21 cellular contexts compared by ENCODE assay signal in the genomic region with DNA sequence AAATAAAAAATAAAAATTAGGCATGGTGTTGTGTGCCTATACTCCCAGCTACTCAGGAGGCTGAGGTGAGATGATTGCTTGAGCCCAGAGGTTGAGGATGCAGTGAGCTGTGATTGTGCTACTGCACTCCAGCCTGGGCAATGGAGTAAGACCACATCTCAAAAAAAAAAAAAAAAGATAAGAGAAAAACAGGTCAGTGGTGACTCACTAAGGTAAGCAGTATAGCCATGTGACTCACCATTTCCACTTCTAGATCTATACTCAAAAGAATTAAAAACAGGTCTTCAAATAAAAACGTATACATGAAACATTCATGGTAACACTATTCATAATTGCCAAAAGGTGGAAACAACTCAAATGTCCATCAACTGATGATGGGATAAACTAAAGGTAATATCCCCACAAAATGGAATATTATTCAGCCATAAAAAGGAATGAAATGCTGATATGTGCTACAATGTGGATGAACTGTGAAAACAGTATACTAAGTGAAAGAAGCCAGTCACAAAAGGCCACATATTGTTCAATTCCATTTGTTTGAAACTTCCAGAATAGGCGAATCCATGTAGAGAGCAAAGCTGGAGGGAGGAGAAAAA.
DNase-seq lines count a peak whose midpoint lies in the region; ATAC-seq and TF ChIP-seq lines count a peak whose summit lies in the region.
"Had no signal": no experiment of that assay in that cellular context is flagged by ENCODE, and none has a peak within 500 bp of the region (broad histone marks: within the 10 kb centered on the region; RNA-seq: fewer than 3 reads in every experiment).

No MANE protein-coding gene starts in this region.

- H3K9me3 Mint-ChIP-seq in activated CD4-positive, alpha-beta T cell treated with anti-CD3 and anti-CD28 coated beads, Interleukin-2, amount 10 ng/mL, durations not matched to agents 24 days and 14 days: no peaks in the 10 kb centered on the region
- H3K9me3 Mint-ChIP-seq in activated T-helper 17 cell treated with anti-CD3 and anti-CD28 coated beads, Interleukin-2, amount 50 U/mL, for 72 hours: no peaks in the 10 kb centered on the region
- no peaks in the 10 kb centered on the region for H3K9me3 Mint-ChIP-seq in WTC11
- H3K9me3 Mint-ChIP-seq: CD14-positive monocyte, IgD-negative memory B cell, immature natural killer cell had no signal

- peak overlapping the region; percentile 31 for H3K27ac Mint-ChIP-seq in activated CD4-positive, alpha-beta T cell treated with anti-CD3 and anti-CD28 coated beads, Interleukin-2, amount 10 ng/mL, durations not matched to agents 24 days and 14 days
- H3K27ac Mint-ChIP-seq in activated T-helper 17 cell treated with anti-CD3 and anti-CD28 coated beads, Interleukin-2, amount 50 U/mL, for 72 hours: peak overlapping the region; percentile 79
- no peak overlapping the region for H3K27ac Mint-ChIP-seq in WTC11
- H3K27ac Mint-ChIP-seq: CD14-positive monocyte, IgD-negative memory B cell, immature natural killer cell had no signal

- H3K36me3 Mint-ChIP-seq in activated CD4-positive, alpha-beta T cell treated with anti-CD3 and anti-CD28 coated beads, Interleukin-2, amount 10 ng/mL, durations not matched to agents 24 days and 14 days (ENCODE audit: low read depth): no peaks in the 10 kb centered on the region
- H3K36me3 Mint-ChIP-seq in activated T-helper 17 cell treated with anti-CD3 and anti-CD28 coated beads, Interleukin-2, amount 50 U/mL, for 72 hours (ENCODE audit: low read depth): no peaks in the 10 kb centered on the region
- peaks cover 3% of the 10 kb centered on the region; the same call in 1 of the 2 replicates for H3K36me3 Mint-ChIP-seq in WTC11
- H3K36me3 Mint-ChIP-seq: CD14-positive monocyte, IgD-negative memory B cell, immature natural killer cell had no signal

- POLR2A ChIA-PET in WTC11 (lab: Charles Lee): no interaction called here

- H3K4me3 Mint-ChIP-seq in activated CD4-positive, alpha-beta T cell treated with anti-CD3 and anti-CD28 coated beads, Interleukin-2, amount 10 ng/mL, durations not matched to agents 24 days and 14 days: no peak overlapping the region
- H3K4me3 Mint-ChIP-seq in activated T-helper 17 cell treated with anti-CD3 and anti-CD28 coated beads, Interleukin-2, amount 50 U/mL, for 72 hours: no peak overlapping the region
- no peak overlapping the region for H3K4me3 Mint-ChIP-seq in WTC11
- H3K4me3 Mint-ChIP-seq: CD14-positive monocyte, IgD-negative memory B cell, immature natural killer cell had no signal

- no peak for TF ChIP-seq CTCF in WTC11 (IDR thresholded peaks at IDR 0.05)

- peaks cover 2% of the 10 kb centered on the region for H3K27me3 Mint-ChIP-seq in activated CD4-positive, alpha-beta T cell treated with anti-CD3 and anti-CD28 coated beads, Interleukin-2, amount 10 ng/mL, durations not matched to agents 24 days and 14 days
- no peaks in the 10 kb centered on the region for H3K27me3 Mint-ChIP-seq in activated T-helper 17 cell treated with anti-CD3 and anti-CD28 coated beads, Interleukin-2, amount 50 U/mL, for 72 hours
- no peaks in the 10 kb centered on the region for H3K27me3 Mint-ChIP-seq in WTC11 (ENCODE audit: low read depth)
- H3K27me3 Mint-ChIP-seq: IgD-negative memory B cell had no signal

- intact Hi-C loops in activated CD4-positive, alpha-beta T cell treated with anti-CD3 and anti-CD28 coated beads, Interleukin-2, amount 10 ng/mL, durations not matched to agents 24 days and 14 days (cut with micrococcal nuclease): no loop called here
- intact Hi-C loops in Right ventricle myocardium inferior (cut with DNase I): no loop called here

- no peak for DNase-seq in activated CD4-positive, alpha-beta T cell treated with anti-CD3 and anti-CD28 coated beads, Interleukin-2, amount 10 ng/mL, durations not matched to agents 24 days and 14 days
- no peak for DNase-seq in activated CD4-positive, alpha-beta T cell treated with anti-CD3 and anti-CD28 coated beads for 1 hour
- DNase-seq in HPDE6-E6E7 (ENCODE audit: extremely low spot score): peak; percentile 66
- peak; percentile 76 for DNase-seq in kidney tubule cell (ENCODE audit: low spot score)
- DNase-seq in WTC11 (ENCODE audit: low spot score): no peak
- no peak for DNase-seq in foreskin melanocyte
- no peak for DNase-seq in Right ventricle myocardium inferior (ENCODE audit: missing footprints)
- DNase-seq: adrenal gland, cortex of kidney, GM23248, immature natural killer cell, MV-4-11, NCI-H1694, NCI-H748 treated with DMSO at 0.1 percent for 48 hours, OCI-M1, retina, T-helper 2 cell, WERI-Rb-1 had no signal

- CTCF ChIA-PET in WTC11 (lab: Charles Lee): no interaction called here

- peak; percentile 94 for ATAC-seq in activated T-helper 17 cell treated with anti-CD3 and anti-CD28 coated beads, Interleukin-2, amount 50 U/mL, for 72 hours (replicated peaks)
- ATAC-seq in WTC11 (no peak), Right ventricle myocardium inferior (no peak)

- H3K4me1 Mint-ChIP-seq in activated CD4-positive, alpha-beta T cell treated with anti-CD3 and anti-CD28 coated beads, Interleukin-2, amount 10 ng/mL, durations not matched to agents 24 days and 14 days: peaks cover 14% of the 10 kb centered on the region
- H3K4me1 Mint-ChIP-seq in activated T-helper 17 cell treated with anti-CD3 and anti-CD28 coated beads, Interleukin-2, amount 50 U/mL, for 72 hours: no peaks in the 10 kb centered on the region
- H3K4me1 Mint-ChIP-seq in WTC11: peaks cover 50% of the 10 kb centered on the region

TF ChIP-seq in WTC11, 78 proteins besides CTCF, POLR2A, EP300 and RAD21:
- TF ChIP-seq NR1H2 (CRISPR knock-in tag; IDR thresholded peaks at IDR 0.05) (no peak), NFE2L1 (CRISPR knock-in tag; IDR thresholded peaks at IDR 0.05) (no peak), FOXK1 (CRISPR knock-in tag; IDR thresholded peaks at IDR 0.05) (no peak), ZNF138 (CRISPR knock-in tag; conservative IDR thresholded peaks at IDR 0.05) (no peak)
- TF ChIP-seq, protein P1, sequence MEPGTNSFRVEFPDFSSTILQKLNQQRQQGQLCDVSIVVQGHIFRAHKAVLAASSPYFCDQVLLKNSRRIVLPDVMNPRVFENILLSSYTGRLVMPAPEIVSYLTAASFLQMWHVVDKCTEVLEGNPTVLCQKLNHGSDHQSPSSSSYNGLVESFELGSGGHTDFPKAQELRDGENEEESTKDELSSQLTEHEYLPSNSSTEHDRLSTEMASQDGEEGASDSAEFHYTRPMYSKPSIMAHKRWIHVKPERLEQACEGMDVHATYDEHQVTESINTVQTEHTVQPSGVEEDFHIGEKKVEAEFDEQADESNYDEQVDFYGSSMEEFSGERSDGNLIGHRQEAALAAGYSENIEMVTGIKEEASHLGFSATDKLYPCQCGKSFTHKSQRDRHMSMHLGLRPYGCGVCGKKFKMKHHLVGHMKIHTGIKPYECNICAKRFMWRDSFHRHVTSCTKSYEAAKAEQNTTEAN (CRISPR knock-in tag; IDR thresholded peaks at IDR 0.05): no peak
- TF ChIP-seq, protein P2, sequence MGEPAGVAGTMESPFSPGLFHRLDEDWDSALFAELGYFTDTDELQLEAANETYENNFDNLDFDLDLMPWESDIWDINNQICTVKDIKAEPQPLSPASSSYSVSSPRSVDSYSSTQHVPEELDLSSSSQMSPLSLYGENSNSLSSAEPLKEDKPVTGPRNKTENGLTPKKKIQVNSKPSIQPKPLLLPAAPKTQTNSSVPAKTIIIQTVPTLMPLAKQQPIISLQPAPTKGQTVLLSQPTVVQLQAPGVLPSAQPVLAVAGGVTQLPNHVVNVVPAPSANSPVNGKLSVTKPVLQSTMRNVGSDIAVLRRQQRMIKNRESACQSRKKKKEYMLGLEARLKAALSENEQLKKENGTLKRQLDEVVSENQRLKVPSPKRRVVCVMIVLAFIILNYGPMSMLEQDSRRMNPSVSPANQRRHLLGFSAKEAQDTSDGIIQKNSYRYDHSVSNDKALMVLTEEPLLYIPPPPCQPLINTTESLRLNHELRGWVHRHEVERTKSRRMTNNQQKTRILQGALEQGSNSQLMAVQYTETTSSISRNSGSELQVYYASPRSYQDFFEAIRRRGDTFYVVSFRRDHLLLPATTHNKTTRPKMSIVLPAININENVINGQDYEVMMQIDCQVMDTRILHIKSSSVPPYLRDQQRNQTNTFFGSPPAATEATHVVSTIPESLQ (CRISPR knock-in tag; IDR thresholded peaks at IDR 0.05): no peak
- TF ChIP-seq, protein P3, sequence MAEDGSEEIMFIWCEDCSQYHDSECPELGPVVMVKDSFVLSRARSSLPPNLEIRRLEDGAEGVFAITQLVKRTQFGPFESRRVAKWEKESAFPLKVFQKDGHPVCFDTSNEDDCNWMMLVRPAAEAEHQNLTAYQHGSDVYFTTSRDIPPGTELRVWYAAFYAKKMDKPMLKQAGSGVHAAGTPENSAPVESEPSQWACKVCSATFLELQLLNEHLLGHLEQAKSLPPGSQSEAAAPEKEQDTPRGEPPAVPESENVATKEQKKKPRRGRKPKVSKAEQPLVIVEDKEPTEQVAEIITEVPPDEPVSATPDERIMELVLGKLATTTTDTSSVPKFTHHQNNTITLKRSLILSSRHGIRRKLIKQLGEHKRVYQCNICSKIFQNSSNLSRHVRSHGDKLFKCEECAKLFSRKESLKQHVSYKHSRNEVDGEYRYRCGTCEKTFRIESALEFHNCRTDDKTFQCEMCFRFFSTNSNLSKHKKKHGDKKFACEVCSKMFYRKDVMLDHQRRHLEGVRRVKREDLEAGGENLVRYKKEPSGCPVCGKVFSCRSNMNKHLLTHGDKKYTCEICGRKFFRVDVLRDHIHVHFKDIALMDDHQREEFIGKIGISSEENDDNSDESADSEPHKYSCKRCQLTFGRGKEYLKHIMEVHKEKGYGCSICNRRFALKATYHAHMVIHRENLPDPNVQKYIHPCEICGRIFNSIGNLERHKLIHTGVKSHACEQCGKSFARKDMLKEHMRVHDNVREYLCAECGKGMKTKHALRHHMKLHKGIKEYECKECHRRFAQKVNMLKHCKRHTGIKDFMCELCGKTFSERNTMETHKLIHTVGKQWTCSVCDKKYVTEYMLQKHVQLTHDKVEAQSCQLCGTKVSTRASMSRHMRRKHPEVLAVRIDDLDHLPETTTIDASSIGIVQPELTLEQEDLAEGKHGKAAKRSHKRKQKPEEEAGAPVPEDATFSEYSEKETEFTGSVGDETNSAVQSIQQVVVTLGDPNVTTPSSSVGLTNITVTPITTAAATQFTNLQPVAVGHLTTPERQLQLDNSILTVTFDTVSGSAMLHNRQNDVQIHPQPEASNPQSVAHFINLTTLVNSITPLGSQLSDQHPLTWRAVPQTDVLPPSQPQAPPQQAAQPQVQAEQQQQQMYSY (CRISPR knock-in tag; IDR thresholded peaks at IDR 0.05): no peak

Comparison
In these comparisons a context has a peak if more than half of its experiments do, and no peak if none do; other contexts are left out.
1. DNase-seq: peak in HPDE6-E6E7 (single experiment) and kidney tubule cell (single experiment); none in activated CD4-positive, alpha-beta T cell treated with anti-CD3 and anti-CD28 coated beads, Interleukin-2, amount 10 ng/mL, durations not matched to agents 24 days and 14 days (single experiment), activated CD4-positive, alpha-beta T cell treated with anti-CD3 and anti-CD28 coated beads for 1 hour (single experiment), WTC11 (single experiment), foreskin melanocyte (single experiment) and Right ventricle myocardium inferior (single experiment).